In genomic region chr22:36583546-36583945, GRCh38 we compare ENCODE assay signal across 30 cellular contexts.
"Had no signal": no experiment of that assay in that cellular context is flagged by ENCODE, and none has a peak within 500 bp of the region (broad histone marks: within the 10 kb centered on the region; RNA-seq: fewer than 3 reads in every experiment).

No MANE protein-coding gene starts in this region.

- H3K4me1 Mint-ChIP-seq: activated CD4-positive, alpha-beta T cell treated with anti-CD3 and anti-CD28 coated beads, Interleukin-2, amount 10 ng/mL, durations not matched to agents 24 days and 14 days; activated naive CD8-positive, alpha-beta T cell treated with anti-CD3 and anti-CD28 coated beads for 36 hours; activated T-helper 17 cell treated with anti-CD3 and anti-CD28 coated beads, Interleukin-2, amount 50 U/mL, for 72 hours had no signal

- H3K4me3 Mint-ChIP-seq: activated CD4-positive, alpha-beta T cell treated with anti-CD3 and anti-CD28 coated beads, Interleukin-2, amount 10 ng/mL, durations not matched to agents 24 days and 14 days; activated CD8-positive, alpha-beta T cell treated with anti-CD3 and anti-CD28 coated beads for 36 hours; activated naive CD8-positive, alpha-beta T cell treated with anti-CD3 and anti-CD28 coated beads for 36 hours; activated T-cell treated with anti-CD3 and anti-CD28 coated beads, Interleukin-2, amount 50 U/mL, for 72 hours; activated T-helper 17 cell treated with anti-CD3 and anti-CD28 coated beads, Interleukin-2, amount 50 U/mL, for 72 hours; IgD-negative memory B cell; T-helper 1 cell treated with Interleukin-12 subunit alpha and Interleukin-12 subunit beta and Interleukin-4 antibody, amounts not matched to agents 30 μg/mL and 1 μg/mL, for 36 hours; T-helper 2 cell treated with Interferon-gamma antibody and Interleukin-4, amounts not matched to agents 5 μg/mL and 100 μg/mL, for 36 hours had no signal

- H3K9ac ChIP-seq: SK-N-SH had no signal

- H3K4me1 ChIP-seq: ascending aorta, SJSA1 had no signal

- H3K27me3 ChIP-seq: ascending aorta had no signal

- H3K27ac Mint-ChIP-seq: activated CD4-positive, alpha-beta T cell treated with anti-CD3 and anti-CD28 coated beads, Interleukin-2, amount 10 ng/mL, durations not matched to agents 24 days and 14 days; activated CD8-positive, alpha-beta T cell treated with anti-CD3 and anti-CD28 coated beads for 36 hours; activated naive CD8-positive, alpha-beta T cell treated with anti-CD3 and anti-CD28 coated beads for 36 hours; activated T-cell treated with anti-CD3 and anti-CD28 coated beads, Interleukin-2, amount 50 U/mL, for 72 hours; activated T-helper 17 cell treated with anti-CD3 and anti-CD28 coated beads, Interleukin-2, amount 50 U/mL, for 72 hours; IgD-negative memory B cell; T-helper 1 cell treated with Interleukin-12 subunit alpha and Interleukin-12 subunit beta and Interleukin-4 antibody, amounts not matched to agents 30 μg/mL and 1 μg/mL, for 36 hours; T-helper 2 cell treated with Interferon-gamma antibody and Interleukin-4, amounts not matched to agents 5 μg/mL and 100 μg/mL, for 36 hours had no signal

- H3K36me3 ChIP-seq: ascending aorta, SJSA1 had no signal

- H3K27ac ChIP-seq: ascending aorta, SJSA1 had no signal

- ATAC-seq: activated CD8-positive, alpha-beta T cell treated with anti-CD3 and anti-CD28 coated beads for 36 hours; activated T-cell treated with anti-CD3 and anti-CD28 coated beads, Interleukin-2, amount 50 U/mL, for 72 hours; activated T-helper 17 cell treated with anti-CD3 and anti-CD28 coated beads, Interleukin-2, amount 50 U/mL, for 72 hours; Panc1 had no signal

- H3K4me3 ChIP-seq: ascending aorta, SJSA1 had no signal

- H3K4me2 ChIP-seq: SK-N-SH had no signal

- H3K9me3 Mint-ChIP-seq: activated CD4-positive, alpha-beta T cell treated with anti-CD3 and anti-CD28 coated beads, Interleukin-2, amount 10 ng/mL, durations not matched to agents 24 days and 14 days; activated CD8-positive, alpha-beta T cell treated with anti-CD3 and anti-CD28 coated beads for 36 hours; activated T-helper 17 cell treated with anti-CD3 and anti-CD28 coated beads, Interleukin-2, amount 50 U/mL, for 72 hours; T-helper 2 cell treated with Interferon-gamma antibody and Interleukin-4, amounts not matched to agents 5 μg/mL and 100 μg/mL, for 36 hours had no signal

- H3K36me3 Mint-ChIP-seq: IgD-negative memory B cell had no signal

- FAIRE-seq: TTC549 had no signal

- H3K9me3 ChIP-seq: ascending aorta, SJSA1, SK-N-SH had no signal

- DNase-seq: activated CD4-positive, alpha-beta T cell treated with anti-CD3 and anti-CD28 coated beads, Interleukin-2, amount 10 ng/mL, durations not matched to agents 24 days and 14 days; activated CD4-positive, alpha-beta T cell treated with anti-CD3 and anti-CD28 coated beads, Interleukin-2, amount 50 U/mL, for 4 hours; activated CD8-positive, alpha-beta T cell treated with anti-CD3 and anti-CD28 coated beads for 36 hours; activated effector memory CD4-positive, alpha-beta T cell treated with anti-CD3 and anti-CD28 coated beads, Interleukin-2, amount 50 U/mL, for 16 hours; activated naive CD4-positive, alpha-beta T cell; activated naive CD4-positive, alpha-beta T cell treated with anti-CD3 and anti-CD28 coated beads, Interleukin-2, amount 50 U/mL, for 16 hours; activated naive CD8-positive, alpha-beta T cell treated with anti-CD3 and anti-CD28 coated beads for 36 hours; activated T-cell treated with anti-CD3 and anti-CD28 coated beads, Interleukin-2, amount 50 U/mL, for 1 hour; activated T-cell treated with anti-CD3 and anti-CD28 coated beads, Interleukin-2, amount 50 U/mL, for 72 hours; amniotic stem cell; central memory CD4-positive, alpha-beta T cell; Kasumi-1; KG1; NCI-H1092 treated with DMSO at 0.1 percent for 48 hours; NCI-H1417; NCI-H146; NCI-H187 treated with DMSO at 0.1 percent for 48 hours; NCI-H2081; NCI-H345; NCI-H524 treated with DMSO at 0.1 percent for 48 hours; SHP77 treated with DMSO at 0.1 percent for 48 hours; SK-N-SH had no signal
